Comparison of ENCODE assay signal across 13 cellular contexts in the genomic region with DNA sequence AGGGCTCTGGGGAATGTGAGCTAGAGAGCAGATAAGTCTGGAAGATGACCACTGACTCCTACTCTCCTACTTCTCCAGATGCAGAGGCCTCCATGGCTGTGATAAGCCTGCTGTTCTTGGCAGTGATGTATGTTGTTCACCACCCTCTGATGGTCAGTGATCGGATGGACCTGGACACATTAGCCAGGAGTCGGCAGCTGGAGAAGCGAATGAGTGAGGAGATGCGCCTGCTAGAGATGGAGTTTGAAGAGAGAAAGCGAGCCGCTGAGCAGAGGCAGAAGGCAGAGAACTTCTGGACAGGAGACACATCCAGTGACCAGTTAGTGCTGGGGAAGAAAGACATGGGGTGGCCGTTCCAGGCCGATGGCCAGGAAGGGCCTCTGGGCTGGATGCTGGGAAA. TPM values are rescaled to one million over a fixed set of nuclear protein-coding genes. Genes with fewer than 3 reads are reported as not detected.
DNase-seq lines count a peak whose midpoint lies in the region; ATAC-seq and TF ChIP-seq lines count a peak whose summit lies in the region.
"Had no signal": no experiment of that assay in that cellular context is flagged by ENCODE, and none has a peak within 500 bp of the region (broad histone marks: within the 10 kb centered on the region; RNA-seq: fewer than 3 reads in every experiment).

No MANE protein-coding gene starts in this region.

- peak overlapping the region; percentile 56; the same call in 1 of the 2 replicates for H3K4me3 ChIP-seq in GM12864 (ENCODE audit: low read depth, low read length)

- no peak for TF ChIP-seq CTCF in GM12864 (IDR thresholded peaks at IDR 0.05; ENCODE audit: low read depth, low read length, missing control alignments)
- no peak for TF ChIP-seq CTCF in activated CD8-positive, alpha-beta T cell treated with anti-CD3 and anti-CD28 coated beads for 36 hours (IDR thresholded peaks at IDR 0.05)
- no peak for TF ChIP-seq CTCF in natural killer cell (IDR thresholded peaks at IDR 0.05)

- no peak for TF ChIP-seq POLR2A in erythroblast (IDR thresholded peaks at IDR 0.05; ENCODE audit: low read length)

- ATAC-seq in activated CD8-positive, alpha-beta T cell treated with anti-CD3 and anti-CD28 coated beads for 36 hours, result no peak
- ATAC-seq in natural killer cell (no peak), HG02840 (IDR thresholded peaks at IDR 0.05; ENCODE audit: low FRiP score, unreplicated experiment) (no peak)
- no peak for ATAC-seq in activated CD4-positive, CD25-positive, alpha-beta regulatory T cell treated with anti-CD3 and anti-CD28 coated beads, Interleukin-2, amount 50 U/mL, for 24 hours

- no peaks in the 10 kb centered on the region for H3K27me3 Mint-ChIP-seq in T-helper 1 cell treated with Interleukin-12 subunit alpha and Interleukin-12 subunit beta and Interleukin-4 antibody, amounts not matched to agents 30 μg/mL and 1 μg/mL, for 36 hours (ENCODE audit: low read depth)
- no peaks in the 10 kb centered on the region for H3K27me3 Mint-ChIP-seq in activated CD8-positive, alpha-beta T cell treated with anti-CD3 and anti-CD28 coated beads for 36 hours
- H3K27me3 Mint-ChIP-seq in natural killer cell (ENCODE audit: low read depth in 2 of 2), result no peaks in the 10 kb centered on the region
- H3K27me3 Mint-ChIP-seq: naive B cell had no signal

- peaks cover 46% of the 10 kb centered on the region for H3K4me1 Mint-ChIP-seq in T-helper 1 cell treated with Interleukin-12 subunit alpha and Interleukin-12 subunit beta and Interleukin-4 antibody, amounts not matched to agents 30 μg/mL and 1 μg/mL, for 36 hours (ENCODE audit: low read depth)
- peaks cover 45% of the 10 kb centered on the region for H3K4me1 Mint-ChIP-seq in activated CD8-positive, alpha-beta T cell treated with anti-CD3 and anti-CD28 coated beads for 36 hours (ENCODE audit: low read depth)
- peaks cover 48 to 54% of the 10 kb centered on the region in 2 donors for H3K4me1 Mint-ChIP-seq in natural killer cell

- no peaks in the 10 kb centered on the region for H3K9me3 Mint-ChIP-seq in T-helper 1 cell treated with Interleukin-12 subunit alpha and Interleukin-12 subunit beta and Interleukin-4 antibody, amounts not matched to agents 30 μg/mL and 1 μg/mL, for 36 hours
- no peaks in the 10 kb centered on the region for H3K9me3 Mint-ChIP-seq in activated CD8-positive, alpha-beta T cell treated with anti-CD3 and anti-CD28 coated beads for 36 hours
- H3K9me3 Mint-ChIP-seq in natural killer cell, result no peaks in the 10 kb centered on the region
- H3K9me3 Mint-ChIP-seq: naive B cell had no signal

- H3K4me3 Mint-ChIP-seq in T-helper 1 cell treated with Interleukin-12 subunit alpha and Interleukin-12 subunit beta and Interleukin-4 antibody, amounts not matched to agents 30 μg/mL and 1 μg/mL, for 36 hours, result peak overlapping the region; percentile 91
- peak overlapping the region; percentile 90 for H3K4me3 Mint-ChIP-seq in activated CD8-positive, alpha-beta T cell treated with anti-CD3 and anti-CD28 coated beads for 36 hours
- H3K4me3 Mint-ChIP-seq in natural killer cell, result peak overlapping the region; percentile 96

- intact Hi-C loops in activated CD8-positive, alpha-beta T cell treated with anti-CD3 and anti-CD28 coated beads for 36 hours (cut with micrococcal nuclease), result loop anchor here (10.0 kb wide), 2 partner anchors 182 to 208 kb away; a partner anchor contains a TSS
- intact Hi-C loops in natural killer cell (cut with micrococcal nuclease), result no loop called here

- CTCF ChIA-PET in activated CD8-positive, alpha-beta T cell treated with anti-CD3 and anti-CD28 coated beads for 36 hours (lab: Charles Lee), result interaction anchor here (1.5 kb wide), 1 partner anchor 22 kb away, joined by 3 read pairs; no protein-coding TSS in a partner anchor

- DNase-seq in T-helper 1 cell (no peak), GM12864 (ENCODE audit: low read depth) (no peak), natural killer cell (no peak), erythroblast (lab: John Stamatoyannopoulos, UW) (no peak)
- DNase-seq in activated CD8-positive, alpha-beta T cell treated with anti-CD3 and anti-CD28 coated beads for 36 hours, result no peak
- DNase-seq: left ventricle myocardium inferior, naive B cell, NCI-H2081 treated with DMSO at 0.1 percent for 48 hours, NCI-H748 treated with DMSO at 0.1 percent for 48 hours, Right ventricle myocardium superior had no signal

- H3K27ac Mint-ChIP-seq in T-helper 1 cell treated with Interleukin-12 subunit alpha and Interleukin-12 subunit beta and Interleukin-4 antibody, amounts not matched to agents 30 μg/mL and 1 μg/mL, for 36 hours, result peak overlapping the region; percentile 90
- H3K27ac Mint-ChIP-seq in activated CD8-positive, alpha-beta T cell treated with anti-CD3 and anti-CD28 coated beads for 36 hours, result no peak overlapping the region
- H3K27ac Mint-ChIP-seq in natural killer cell, result peak overlapping the region; percentile 90 to 92

- POLR2A ChIA-PET in activated CD8-positive, alpha-beta T cell treated with anti-CD3 and anti-CD28 coated beads for 36 hours (lab: Charles Lee), result interaction anchor here (0.9 to 12.3 kb wide), 9 partner anchors 8 to 311 kb away, joined by 3 to 119 read pairs (median 3); a partner anchor contains a TSS

- peaks cover 37% of the 10 kb centered on the region for H3K36me3 Mint-ChIP-seq in T-helper 1 cell treated with Interleukin-12 subunit alpha and Interleukin-12 subunit beta and Interleukin-4 antibody, amounts not matched to agents 30 μg/mL and 1 μg/mL, for 36 hours (ENCODE audit: low read depth)
- peaks cover 44% of the 10 kb centered on the region for H3K36me3 Mint-ChIP-seq in activated CD8-positive, alpha-beta T cell treated with anti-CD3 and anti-CD28 coated beads for 36 hours (ENCODE audit: low read depth)
- no peaks in the 10 kb centered on the region for H3K36me3 Mint-ChIP-seq in natural killer cell
- H3K36me3 Mint-ChIP-seq: naive B cell had no signal

RNA-seq across cellular contexts. Expression of a gene that starts 1.4 kb away (rescaled TPM):
- 10 to 100 TPM; 28.2 to 32.6 TPM for total RNA-seq in activated CD8-positive, alpha-beta T cell treated with anti-CD3 and anti-CD28 coated beads for 36 hours
- total RNA-seq in natural killer cell, result 10 to 100 TPM; 14.1 to 28.7 (median 20.5) TPM

RNA-seq across cellular contexts. Expression of a gene that starts 9.0 kb away (rescaled TPM):
- 10 to 100 TPM; 70.9 TPM for total RNA-seq in activated CD8-positive, alpha-beta T cell treated with anti-CD3 and anti-CD28 coated beads for 36 hours
- total RNA-seq in natural killer cell, result 1 to 10 TPM; 2.1 to 2.9 (median 2.7) TPM

RNA-seq across cellular contexts. Expression of a gene that starts 21.2 kb away (rescaled TPM):
- 100 to 1,000 TPM; 175 to 178 TPM for total RNA-seq in activated CD8-positive, alpha-beta T cell treated with anti-CD3 and anti-CD28 coated beads for 36 hours
- total RNA-seq in natural killer cell, result 100 to 1,000 TPM; 207 to 236 (median 228) TPM

Comparison
In these comparisons a context has a peak if more than half of its experiments do, and no peak if none do; other contexts are left out.
1. RNA of a gene that starts 9.0 kb away (total RNA-seq): 70.9 TPM in activated CD8-positive, alpha-beta T cell treated with anti-CD3 and anti-CD28 coated beads for 36 hours; 2.1 to 2.9 TPM in natural killer cell; every median in the first group is over 10 times any median in the second.
2. Peak in every context shown above with its lines, with median percentiles within 50 percentile points of each other: H3K4me3 Mint-ChIP-seq.